In the genomic region with DNA sequence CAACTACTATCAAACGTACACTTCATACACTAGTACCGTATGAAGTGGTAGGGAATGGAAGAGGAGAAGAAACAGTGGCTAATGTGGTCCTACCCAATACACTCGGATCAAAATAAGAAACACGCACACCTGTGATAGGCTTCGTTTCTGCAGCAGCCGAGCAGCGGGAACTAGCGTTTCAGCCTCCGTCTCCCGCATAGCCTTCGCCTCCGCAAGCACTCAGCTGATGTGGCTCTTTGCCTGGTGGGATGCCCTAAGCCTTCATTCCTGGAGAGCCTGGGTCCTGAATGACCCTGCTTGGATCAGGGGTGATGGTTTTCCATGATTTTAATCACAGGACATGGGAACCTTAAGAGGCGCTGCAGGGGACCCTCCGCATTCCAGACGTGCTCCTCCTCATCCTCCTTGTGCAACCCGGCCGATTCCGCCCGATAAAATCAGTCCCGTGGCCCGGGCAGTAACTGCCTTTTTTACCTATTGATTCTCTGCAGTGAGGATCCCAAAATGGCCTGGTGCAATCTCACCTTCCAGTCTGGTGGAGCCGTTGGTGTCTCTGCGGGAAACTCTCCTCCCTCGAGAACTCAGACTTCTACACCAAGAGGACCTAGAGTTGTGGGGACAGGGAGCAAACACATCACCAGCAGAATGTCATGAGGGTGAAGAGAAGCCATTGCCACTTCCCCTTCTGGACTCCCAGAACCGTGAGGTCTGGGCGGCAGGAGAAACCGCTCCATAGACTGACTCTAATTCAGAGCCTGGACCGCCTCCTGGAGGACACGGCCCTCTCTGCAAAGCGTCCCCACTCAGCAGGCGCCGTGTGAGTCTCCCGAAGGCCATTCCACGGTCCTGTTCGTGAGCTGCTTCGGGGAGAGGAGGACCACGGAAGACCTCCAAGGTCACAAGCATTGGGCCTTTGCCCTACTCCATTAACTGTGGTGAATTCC, we compare ENCODE assay signal across 17 cellular contexts. TPM values are rescaled to one million over a fixed set of nuclear protein-coding genes. Genes with fewer than 3 reads are reported as not detected.
DNase-seq lines count a peak whose midpoint lies in the region; ATAC-seq and TF ChIP-seq lines count a peak whose summit lies in the region.
"Had no signal": no experiment of that assay in that cellular context is flagged by ENCODE, and none has a peak within 500 bp of the region (broad histone marks: within the 10 kb centered on the region; RNA-seq: fewer than 3 reads in every experiment).

No MANE protein-coding gene starts in this region.

- WGBS in stomach, 5 donors = 76 to 83% (median 79%) methylated on average over 25 to 37 of the region's 37 CpGs

- peak; percentile 10 for DNase-seq in activated CD4-positive, alpha-beta memory T cell treated with anti-CD3 and anti-CD28 coated beads for 36 hours
- no peak for DNase-seq in activated CD4-positive, alpha-beta memory T cell treated with anti-CD3 and anti-CD28 coated beads, Interleukin-2, amount 10 ng/mL, durations not matched to agents 7 days and 5 days
- peak; percentile 74 for DNase-seq in UCSD-AML1 (lab: John Stamatoyannopoulos, UW; ENCODE audit: unreplicated experiment)
- peak; percentile 33 for DNase-seq in left lobe of liver (ENCODE audit: low spot score)
- DNase-seq in stomach = peak; percentile 25
- no peak for DNase-seq in retina
- DNase-seq: ACHN, naive B cell, NCI-H1694, NCI-H774, small intestine had no signal

- TF ChIP-seq EP300 in stomach (IDR thresholded peaks at IDR 0.05) = no peak

- H3K36me3 ChIP-seq in stomach = no peaks in the 10 kb centered on the region

- H3K36me3 Mint-ChIP-seq in activated CD4-positive, alpha-beta memory T cell treated with anti-CD3 and anti-CD28 coated beads for 36 hours = peaks cover 3% of the 10 kb centered on the region
- peaks cover 14% of the 10 kb centered on the region for H3K36me3 Mint-ChIP-seq in activated CD4-positive, alpha-beta memory T cell treated with anti-CD3 and anti-CD28 coated beads, Interleukin-2, amount 10 ng/mL, durations not matched to agents 7 days and 5 days (ENCODE audit: low read depth)
- H3K36me3 Mint-ChIP-seq: activated naive CD4-positive, alpha-beta T cell treated with anti-CD3 and anti-CD28 coated beads, Interleukin-2, amount 50 U/mL, for 72 hours; naive B cell had no signal

- peaks cover 2% of the 10 kb centered on the region for H3K4me1 Mint-ChIP-seq in activated CD4-positive, alpha-beta memory T cell treated with anti-CD3 and anti-CD28 coated beads for 36 hours (ENCODE audit: low read depth)
- peaks cover 5% of the 10 kb centered on the region for H3K4me1 Mint-ChIP-seq in activated CD4-positive, alpha-beta memory T cell treated with anti-CD3 and anti-CD28 coated beads, Interleukin-2, amount 10 ng/mL, durations not matched to agents 7 days and 5 days

- TF ChIP-seq CTCF in stomach (IDR thresholded peaks at IDR 0.05) = no peak

- H3K4me1 ChIP-seq in stomach = peaks cover 0 to 9% (median 3%) of the 10 kb centered on the region in 4 donors

- H3K9me3 Mint-ChIP-seq in activated CD4-positive, alpha-beta memory T cell treated with anti-CD3 and anti-CD28 coated beads for 36 hours = no peaks in the 10 kb centered on the region
- no peaks in the 10 kb centered on the region for H3K9me3 Mint-ChIP-seq in activated CD4-positive, alpha-beta memory T cell treated with anti-CD3 and anti-CD28 coated beads, Interleukin-2, amount 10 ng/mL, durations not matched to agents 7 days and 5 days
- H3K9me3 Mint-ChIP-seq: activated naive CD4-positive, alpha-beta T cell treated with anti-CD3 and anti-CD28 coated beads, Interleukin-2, amount 50 U/mL, for 72 hours; naive B cell had no signal

- CTCF ChIA-PET in activated CD4-positive, alpha-beta memory T cell treated with anti-CD3 and anti-CD28 coated beads for 36 hours (lab: Charles Lee) = interaction anchor here (0.8 to 1.7 kb wide), 2 partner anchors 12 to 98 kb away, joined by 3 to 8 read pairs; no protein-coding TSS in a partner anchor
- CTCF ChIA-PET in activated CD4-positive, alpha-beta memory T cell treated with anti-CD3 and anti-CD28 coated beads, Interleukin-2, amount 10 ng/mL, durations not matched to agents 7 days and 5 days (lab: Charles Lee) = interaction anchor here (0.7 kb wide), 1 partner anchor 87 kb away, joined by 3 read pairs; no protein-coding TSS in a partner anchor

- H3K27me3 Mint-ChIP-seq in activated CD4-positive, alpha-beta memory T cell treated with anti-CD3 and anti-CD28 coated beads for 36 hours = peaks cover 2% of the 10 kb centered on the region
- H3K27me3 Mint-ChIP-seq in activated CD4-positive, alpha-beta memory T cell treated with anti-CD3 and anti-CD28 coated beads, Interleukin-2, amount 10 ng/mL, durations not matched to agents 7 days and 5 days = peaks cover 4% of the 10 kb centered on the region

- no peak for TF ChIP-seq POLR2A in stomach (IDR thresholded peaks at IDR 0.05)

- no peak overlapping the region for H3K4me3 ChIP-seq in stomach
- H3K4me3 ChIP-seq: GM12878 had no signal

- POLR2A ChIA-PET in activated CD4-positive, alpha-beta memory T cell treated with anti-CD3 and anti-CD28 coated beads for 36 hours (lab: Charles Lee) = no interaction called here
- POLR2A ChIA-PET in activated CD4-positive, alpha-beta memory T cell treated with anti-CD3 and anti-CD28 coated beads, Interleukin-2, amount 10 ng/mL, durations not matched to agents 7 days and 5 days (lab: Charles Lee) = interaction anchor here (1.0 kb wide), 1 partner anchor 239 kb away, joined by 3 read pairs; no protein-coding TSS in a partner anchor

- no peak for ATAC-seq in left lobe of liver
- ATAC-seq in GM18867 (IDR thresholded peaks at IDR 0.05; ENCODE audit: unreplicated experiment) = no peak
- ATAC-seq in HG03460 (IDR thresholded peaks at IDR 0.05; ENCODE audit: unreplicated experiment) = no peak
- ATAC-seq: activated naive CD4-positive, alpha-beta T cell treated with anti-CD3 and anti-CD28 coated beads, Interleukin-2, amount 50 U/mL, for 72 hours; GM12878; SK-N-SH treated with all-trans-retinoic acid at 6 μM for 48 hours had no signal

- H3K9me3 ChIP-seq in stomach = no peaks in the 10 kb centered on the region

- no peak overlapping the region for H3K27ac ChIP-seq in stomach

- H3K27ac Mint-ChIP-seq in activated CD4-positive, alpha-beta memory T cell treated with anti-CD3 and anti-CD28 coated beads for 36 hours = no peak overlapping the region
- H3K27ac Mint-ChIP-seq in activated CD4-positive, alpha-beta memory T cell treated with anti-CD3 and anti-CD28 coated beads, Interleukin-2, amount 10 ng/mL, durations not matched to agents 7 days and 5 days = no peak overlapping the region
- H3K27ac Mint-ChIP-seq: activated naive CD4-positive, alpha-beta T cell treated with anti-CD3 and anti-CD28 coated beads, Interleukin-2, amount 50 U/mL, for 72 hours had no signal

- H3K27me3 ChIP-seq in stomach = peaks cover 0 to 14% (median 0%) of the 10 kb centered on the region in 3 donors

- intact Hi-C loops in activated CD4-positive, alpha-beta memory T cell treated with anti-CD3 and anti-CD28 coated beads for 36 hours (cut with micrococcal nuclease) = no loop called here
- intact Hi-C loops in stomach (cut with DNase I; ENCODE audit: low total_unique reads) = no loop called here

- H3K4me3 Mint-ChIP-seq in activated CD4-positive, alpha-beta memory T cell treated with anti-CD3 and anti-CD28 coated beads for 36 hours = no peak overlapping the region
- no peak overlapping the region for H3K4me3 Mint-ChIP-seq in activated CD4-positive, alpha-beta memory T cell treated with anti-CD3 and anti-CD28 coated beads, Interleukin-2, amount 10 ng/mL, durations not matched to agents 7 days and 5 days

RNA-seq across cellular contexts. Expression of a gene that starts 8.1 kb away (rescaled TPM):
- total RNA-seq in activated CD4-positive, alpha-beta memory T cell treated with anti-CD3 and anti-CD28 coated beads for 36 hours = 1 to 10 TPM; 8.2 to 8.8 TPM
- 10 to 100 TPM; 66.0 to 68.3 TPM for total RNA-seq in activated CD4-positive, alpha-beta memory T cell treated with anti-CD3 and anti-CD28 coated beads, Interleukin-2, amount 10 ng/mL, durations not matched to agents 7 days and 5 days
- total RNA-seq in left lobe of liver (0.35 TPM), stomach (1 to 10 TPM in 1 of 5 donors, under 1 TPM in 2, not detected in 2; 0.72 to 1.3 (median 0.92) TPM)
- 1 to 10 TPM in 1 of 3 donors, under 1 TPM in 2; 0.61 to 1.8 (median 0.63) TPM for polyA plus RNA-seq in stomach
- total RNA-seq: chondrocyte had no signal

RNA-seq across cellular contexts. Expression of a gene that starts 8.1 kb away (rescaled TPM):
- total RNA-seq in activated CD4-positive, alpha-beta memory T cell treated with anti-CD3 and anti-CD28 coated beads for 36 hours = 1 to 10 TPM; 5.5 to 6.5 TPM
- 10 to 100 TPM; 48.0 to 50.1 TPM for total RNA-seq in activated CD4-positive, alpha-beta memory T cell treated with anti-CD3 and anti-CD28 coated beads, Interleukin-2, amount 10 ng/mL, durations not matched to agents 7 days and 5 days
- total RNA-seq in left lobe of liver (0.35 TPM), stomach (1 to 10 TPM in 1 of 5 donors, not detected in 4; 1.5 TPM)
- polyA plus RNA-seq in stomach = 1 to 10 TPM; 1.1 to 9.0 (median 3.1) TPM
- total RNA-seq: chondrocyte, GM12878 had no signal

RNA-seq across cellular contexts. Expression of a gene that starts 23.3 kb away (rescaled TPM):
- total RNA-seq in activated CD4-positive, alpha-beta memory T cell treated with anti-CD3 and anti-CD28 coated beads for 36 hours = 1 to 10 TPM; 1.5 to 2.0 TPM
- under 1 TPM; 0.35 to 0.68 TPM for total RNA-seq in activated CD4-positive, alpha-beta memory T cell treated with anti-CD3 and anti-CD28 coated beads, Interleukin-2, amount 10 ng/mL, durations not matched to agents 7 days and 5 days
- total RNA-seq in left lobe of liver (0.83 TPM), stomach (1 to 10 TPM in 1 of 5 donors, not detected in 4; 2.6 TPM)
- polyA plus RNA-seq in stomach = 1 to 10 TPM in 2 of 3 donors, under 1 TPM in 1; 0.81 to 6.3 (median 1.8) TPM
- total RNA-seq: chondrocyte, GM12878 had no signal
- polyA plus RNA-seq: GM12878 had no signal

Comparison
In these comparisons a context has a peak if more than half of its experiments do, and no peak if none do; other contexts are left out.
1. DNase-seq: peak in activated CD4-positive, alpha-beta memory T cell treated with anti-CD3 and anti-CD28 coated beads for 36 hours (single experiment), UCSD-AML1 (single experiment), left lobe of liver (single experiment) and stomach (single experiment); none in activated CD4-positive, alpha-beta memory T cell treated with anti-CD3 and anti-CD28 coated beads, Interleukin-2, amount 10 ng/mL, durations not matched to agents 7 days and 5 days (single experiment) and retina (single experiment).
2. RNA of a gene that starts 8.1 kb away (total RNA-seq): 66.0 to 68.3 TPM in activated CD4-positive, alpha-beta memory T cell treated with anti-CD3 and anti-CD28 coated beads, Interleukin-2, amount 10 ng/mL, durations not matched to agents 7 days and 5 days; 8.2 to 8.8 TPM in activated CD4-positive, alpha-beta memory T cell treated with anti-CD3 and anti-CD28 coated beads for 36 hours, 0.72 to 1.3 TPM in stomach and 0.35 TPM in left lobe of liver (single experiment); every median in the first group is over 4 times any median in the second.
3. RNA of a gene that starts 8.1 kb away (total RNA-seq): 48.0 to 50.1 TPM in activated CD4-positive, alpha-beta memory T cell treated with anti-CD3 and anti-CD28 coated beads, Interleukin-2, amount 10 ng/mL, durations not matched to agents 7 days and 5 days; 5.5 to 6.5 TPM in activated CD4-positive, alpha-beta memory T cell treated with anti-CD3 and anti-CD28 coated beads for 36 hours, 0.35 TPM in left lobe of liver (single experiment) and 1.5 TPM in stomach; every median in the first group is over 4 times any median in the second.